In the genomic region with DNA sequence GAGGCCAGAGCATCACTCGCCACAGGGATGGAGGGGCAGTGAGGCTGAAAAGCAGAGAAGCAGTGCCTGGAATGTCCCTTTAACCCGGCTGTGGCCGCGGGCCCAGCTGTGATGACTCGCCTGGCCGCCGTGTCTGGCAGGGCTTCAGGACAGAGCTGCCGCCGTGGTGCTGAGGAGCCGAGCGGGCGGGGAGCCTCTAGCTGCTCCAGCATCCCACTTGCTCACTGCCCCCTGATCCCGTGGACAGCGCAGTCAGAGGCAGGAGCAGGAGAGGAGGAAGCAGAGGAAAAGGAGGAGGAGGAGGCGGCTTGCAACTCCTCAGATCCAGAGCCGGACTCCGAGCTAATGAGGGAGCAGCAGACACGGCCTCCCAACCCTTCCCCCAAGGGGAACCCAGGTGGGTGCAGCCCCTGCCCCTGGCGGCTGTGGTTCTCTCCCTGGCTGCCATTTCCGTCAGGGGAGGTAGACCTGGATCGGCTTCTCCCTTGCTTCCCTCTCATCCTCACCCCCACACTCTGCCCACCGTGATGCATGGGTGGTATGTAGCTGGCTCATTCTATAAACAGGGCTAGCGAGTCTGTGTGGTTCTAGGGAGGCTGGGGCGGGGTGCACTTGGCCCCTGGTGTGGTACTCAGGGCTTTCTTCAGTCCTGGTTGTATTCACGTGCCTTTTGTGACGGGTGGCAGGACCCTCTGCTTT, we compare ENCODE assay signal across 11 cellular contexts.
DNase-seq lines count a peak whose midpoint lies in the region; ATAC-seq and TF ChIP-seq lines count a peak whose summit lies in the region.
"Had no signal": no experiment of that assay in that cellular context is flagged by ENCODE, and none has a peak within 500 bp of the region (broad histone marks: within the 10 kb centered on the region; RNA-seq: fewer than 3 reads in every experiment).

No MANE protein-coding gene starts in this region.

- H3K27ac ChIP-seq in CD4-positive, alpha-beta memory T cell (ENCODE audit: low read depth, low read length) = no peak overlapping the region
- H3K27ac ChIP-seq in prostate gland = no peak overlapping the region

- H3K36me3 ChIP-seq in CD4-positive, alpha-beta memory T cell (ENCODE audit: insufficient read depth, low read length) = no peaks in the 10 kb centered on the region
- H3K36me3 ChIP-seq in prostate gland = no peaks in the 10 kb centered on the region

- no peaks in the 10 kb centered on the region for H3K27me3 ChIP-seq in CD4-positive, alpha-beta memory T cell (ENCODE audit: insufficient read depth, low read length)
- no peaks in the 10 kb centered on the region for H3K27me3 ChIP-seq in prostate gland (replicated peaks; ENCODE audit: insufficient read depth)

- H3K4me1 Mint-ChIP-seq in CD4-positive, alpha-beta memory T cell = peaks cover 0 to 5% (median 2%) of the 10 kb centered on the region in 4 donors

- H3K9me3 Mint-ChIP-seq in CD4-positive, alpha-beta memory T cell = no peaks in the 10 kb centered on the region
- H3K9me3 Mint-ChIP-seq: activated CD4-positive, alpha-beta memory T cell treated with anti-CD3 and anti-CD28 coated beads for 36 hours had no signal

- no peak for DNase-seq in CD4-positive, alpha-beta memory T cell
- peak in 52 of 58 donors; percentile 19 to 87 (median 66) for DNase-seq in anterior cingulate cortex (lab: John Stamatoyannopoulos, UW)
- DNase-seq in left cardiac atrium = peak; percentile 88
- peak; percentile 43 for DNase-seq in prostate gland (ENCODE audit: low spot score)
- no peak for DNase-seq in DMS79 treated with DMSO at 0.1 percent for 48 hours (lab: John Stamatoyannopoulos, UW)
- no peak for DNase-seq in GM13977 (ENCODE audit: low spot score)
- DNase-seq in SHP77 (lab: John Stamatoyannopoulos, UW) = no peak
- DNase-seq in H4 (ENCODE audit: low spot score) = no peak
- DNase-seq: activated CD4-positive, alpha-beta memory T cell treated with anti-CD3 and anti-CD28 coated beads for 36 hours; DMS153; NCI-H1694 had no signal

- peaks cover 2% of the 10 kb centered on the region for H3K4me1 ChIP-seq in CD4-positive, alpha-beta memory T cell (ENCODE audit: insufficient read depth, low read length)
- H3K4me1 ChIP-seq in prostate gland (replicated peaks) = peaks cover 8% of the 10 kb centered on the region

- ATAC-seq in left cardiac atrium = peak; percentile 80 to 83

- no peaks in the 10 kb centered on the region for H3K27me3 Mint-ChIP-seq in CD4-positive, alpha-beta memory T cell
- H3K27me3 Mint-ChIP-seq: activated CD4-positive, alpha-beta memory T cell treated with anti-CD3 and anti-CD28 coated beads for 36 hours had no signal

- no peak overlapping the region for H3K4me3 ChIP-seq in CD4-positive, alpha-beta memory T cell (ENCODE audit: low read length in 2 of 2)
- no peak overlapping the region for H3K4me3 ChIP-seq in prostate gland

- no peaks in the 10 kb centered on the region for H3K9me3 ChIP-seq in CD4-positive, alpha-beta memory T cell (ENCODE audit: control insufficient read depth in 1 of 2, low read length in 2 of 2)
- H3K9me3 ChIP-seq in prostate gland = no peaks in the 10 kb centered on the region

- CTCF ChIA-PET in CD4-positive, alpha-beta memory T cell (lab: Charles Lee; ENCODE audit: partially characterized antibody) = interaction anchor here (1.1 kb wide), 1 partner anchor 12 kb away, joined by 5 read pairs; no protein-coding TSS in a partner anchor

- POLR2A ChIA-PET in CD4-positive, alpha-beta memory T cell (lab: Charles Lee; ENCODE audit: partially characterized antibody) = no interaction called here

- H3K36me3 Mint-ChIP-seq in CD4-positive, alpha-beta memory T cell = peaks cover 17 to 42% of the 10 kb centered on the region in 2 donors
- H3K36me3 Mint-ChIP-seq: activated CD4-positive, alpha-beta memory T cell treated with anti-CD3 and anti-CD28 coated beads for 36 hours had no signal

- in situ Hi-C loops in GM13977 (cut with MboI; ENCODE audit: low pct_unique_long_range_greater_than_20kb, low sequenced_read_pairs, unreplicated experiment) = no loop called here

- 41% methylated on average over 26 of the region's 26 CpGs for WGBS in prostate gland

- no peak for TF ChIP-seq CTCF in prostate gland (IDR thresholded peaks at IDR 0.05)
- no peak for TF ChIP-seq CTCF in GM13977 (IDR thresholded peaks at IDR 0.05; ENCODE audit: extremely low read depth, insufficient read depth, missing control alignments)

- H3K4me3 Mint-ChIP-seq in CD4-positive, alpha-beta memory T cell = no peak overlapping the region
- H3K4me3 Mint-ChIP-seq: activated CD4-positive, alpha-beta memory T cell treated with anti-CD3 and anti-CD28 coated beads for 36 hours had no signal

- intact Hi-C loops in CD4-positive, alpha-beta memory T cell (cut with micrococcal nuclease) = no loop called here
- intact Hi-C loops in left cardiac atrium (cut with DNase I) = no loop called here
- intact Hi-C loops in prostate gland (cut with DNase I) = no loop called here

- H3K27ac Mint-ChIP-seq in CD4-positive, alpha-beta memory T cell = peak overlapping the region in 4 of 7 donors; percentile 51 to 88 (median 72)
- H3K27ac Mint-ChIP-seq: activated CD4-positive, alpha-beta memory T cell treated with anti-CD3 and anti-CD28 coated beads for 36 hours had no signal

- TF ChIP-seq POLR2A in prostate gland (IDR thresholded peaks at IDR 0.05) = no peak

Comparison
In these comparisons a context has a peak if more than half of its experiments do, and no peak if none do; other contexts are left out.
1. DNase-seq: peak in anterior cingulate cortex (52 of 58), left cardiac atrium (single experiment) and prostate gland (single experiment); none in CD4-positive, alpha-beta memory T cell (0 of 5), DMS79 treated with DMSO at 0.1 percent for 48 hours (single experiment), GM13977 (single experiment), SHP77 (0 of 2) and H4 (single experiment).